ENCODE assay signal across 8 cellular contexts in the genomic region with DNA sequence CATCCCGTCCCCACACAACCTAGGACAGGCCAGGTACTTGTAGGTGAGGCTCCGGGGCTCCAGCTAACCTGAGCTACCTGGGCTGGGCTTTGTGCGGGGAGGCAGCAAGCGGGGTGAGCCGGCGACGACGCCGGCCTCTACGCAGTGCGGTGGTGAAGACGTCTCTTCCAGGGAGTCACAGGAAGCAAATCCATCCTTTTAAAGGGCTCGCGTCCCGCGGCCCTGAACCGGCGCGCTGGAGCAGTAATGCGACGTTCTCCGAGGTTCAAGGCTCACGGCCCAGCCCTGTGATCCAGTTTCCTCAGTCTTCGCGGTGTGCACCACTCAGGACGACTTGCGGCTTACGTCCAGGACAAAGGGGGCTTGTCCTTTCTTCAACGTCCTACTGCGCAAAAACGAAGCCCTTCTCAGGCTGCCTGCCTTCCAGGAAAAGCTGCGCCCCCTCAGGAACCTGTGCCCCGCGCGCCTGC. TPM values are rescaled to one million over a fixed set of nuclear protein-coding genes. Genes with fewer than 3 reads are reported as not detected.
DNase-seq lines count a peak whose midpoint lies in the region; ATAC-seq and TF ChIP-seq lines count a peak whose summit lies in the region.

No MANE protein-coding gene starts in this region.

- peaks cover 33% of the 10 kb centered on the region for H3K4me1 Mint-ChIP-seq in activated CD8-positive, alpha-beta T cell treated with anti-CD3 and anti-CD28 coated beads for 36 hours (ENCODE audit: low read depth)
- H3K4me1 Mint-ChIP-seq in endothelial cell (ENCODE audit: unreplicated experiment) = peaks cover 34% of the 10 kb centered on the region

- intact Hi-C loops in activated CD8-positive, alpha-beta T cell treated with anti-CD3 and anti-CD28 coated beads for 36 hours (cut with micrococcal nuclease) = loop anchor here (5.0 kb wide), 2 partner anchors 75 to 215 kb away; no protein-coding TSS in a partner anchor
- intact Hi-C loops in testis (cut with DNase I; ENCODE audit: low total_unique reads) = no loop called here

- no peak for TF ChIP-seq POLR2A in testis (IDR thresholded peaks at IDR 0.05)

- CTCF ChIA-PET in HEK293 (lab: Yijun Ruan, JAX) = interaction anchor here (0.7 kb wide), 1 partner anchor 1210 kb away, joined by 3 read pairs; no protein-coding TSS in a partner anchor
- CTCF ChIA-PET in activated CD8-positive, alpha-beta T cell treated with anti-CD3 and anti-CD28 coated beads for 36 hours (lab: Charles Lee) = interaction anchor here (1.5 kb wide), 1 partner anchor 215 kb away, joined by 3 read pairs; no protein-coding TSS in a partner anchor

- peak overlapping the region; percentile 43; the same call in 1 of the 2 replicates for H3K27ac ChIP-seq in HEK293 (ENCODE audit: extremely low read depth, low read depth, low read length)
- H3K27ac ChIP-seq in testis = peak overlapping the region; percentile 92 to 96

- peak overlapping the region; percentile 81 for H3K4me3 Mint-ChIP-seq in activated CD8-positive, alpha-beta T cell treated with anti-CD3 and anti-CD28 coated beads for 36 hours
- peak overlapping the region; percentile 95 for H3K4me3 Mint-ChIP-seq in endothelial cell (ENCODE audit: unreplicated experiment)

- no peaks in the 10 kb centered on the region for H3K27me3 Mint-ChIP-seq in activated CD8-positive, alpha-beta T cell treated with anti-CD3 and anti-CD28 coated beads for 36 hours
- H3K27me3 Mint-ChIP-seq in endothelial cell (ENCODE audit: unreplicated experiment) = peaks cover 15% of the 10 kb centered on the region

- POLR2A ChIA-PET in HEK293 (lab: Yijun Ruan, JAX) = interaction anchor here (0.6 to 1.1 kb wide), 2 partner anchors 147 to 311 kb away, joined by 4 to 6 read pairs; no protein-coding TSS in a partner anchor
- POLR2A ChIA-PET in activated CD8-positive, alpha-beta T cell treated with anti-CD3 and anti-CD28 coated beads for 36 hours (lab: Charles Lee) = no interaction called here

- 0 to 1% methylated on average over 28 to 35 of the region's 35 CpGs for WGBS in testis, 2 donors

- H3K36me3 Mint-ChIP-seq in activated CD8-positive, alpha-beta T cell treated with anti-CD3 and anti-CD28 coated beads for 36 hours (ENCODE audit: low read depth) = peaks cover 3% of the 10 kb centered on the region
- peaks cover 5% of the 10 kb centered on the region for H3K36me3 Mint-ChIP-seq in endothelial cell (ENCODE audit: low read depth, unreplicated experiment)

- no peaks in the 10 kb centered on the region for H3K27me3 ChIP-seq in mononuclear cell (ENCODE audit: insufficient read depth, low read length)
- no peaks in the 10 kb centered on the region for H3K27me3 ChIP-seq in testis

- no peaks in the 10 kb centered on the region for H3K9me3 Mint-ChIP-seq in activated CD8-positive, alpha-beta T cell treated with anti-CD3 and anti-CD28 coated beads for 36 hours
- no peaks in the 10 kb centered on the region for H3K9me3 Mint-ChIP-seq in endothelial cell (ENCODE audit: unreplicated experiment)

- peak overlapping the region; percentile 61 for H3K27ac Mint-ChIP-seq in activated CD8-positive, alpha-beta T cell treated with anti-CD3 and anti-CD28 coated beads for 36 hours
- H3K27ac Mint-ChIP-seq in endothelial cell (ENCODE audit: unreplicated experiment) = peak overlapping the region; percentile 84

- H3K9me3 ChIP-seq in HEK293 (ENCODE audit: control insufficient read depth, insufficient read depth, low read depth, low read length) (no peaks in the 10 kb centered on the region), mononuclear cell (ENCODE audit: low read depth, low read length) (no peaks in the 10 kb centered on the region), testis (no peaks in the 10 kb centered on the region)

- peaks cover 0 to 5% of the 10 kb centered on the region in 2 experiments; a peak in 1 of 3 replicates for H3K36me3 ChIP-seq in HEK293 (ENCODE audit: control insufficient read depth in 2 of 2, insufficient read depth in 1 of 2, low read length in 2 of 2)
- H3K36me3 ChIP-seq in testis (ENCODE audit: low read depth, missing control alignments) = no peaks in the 10 kb centered on the region

- TF ChIP-seq CTCF in HEK293 (tag by site-specific recombination; IDR thresholded peaks at IDR 0.05) = no peak
- no peak for TF ChIP-seq CTCF in activated CD8-positive, alpha-beta T cell treated with anti-CD3 and anti-CD28 coated beads for 36 hours (IDR thresholded peaks at IDR 0.05)
- no peak for TF ChIP-seq CTCF in endothelial cell (IDR thresholded peaks at IDR 0.05; ENCODE audit: unreplicated experiment)
- no peak for TF ChIP-seq CTCF in testis (IDR thresholded peaks at IDR 0.05)

- DNase-seq in DMS 273 (lab: John Stamatoyannopoulos, UW; ENCODE audit: unreplicated experiment) = peak; percentile 61
- no peak for DNase-seq in DMS 273 treated with DMSO at 0.1 percent for 48 hours (lab: John Stamatoyannopoulos, UW)
- peak; percentile 53 for DNase-seq in NCI-H2029 treated with DMSO at 0.1 percent for 48 hours (lab: John Stamatoyannopoulos, UW)
- no peak for DNase-seq in activated CD8-positive, alpha-beta T cell treated with anti-CD3 and anti-CD28 coated beads for 36 hours
- peak; percentile 32 for DNase-seq in endothelial cell (ENCODE audit: low spot score)
- peak; percentile 68 for DNase-seq in testis

- peak overlapping the region; percentile 72 for H3K4me3 ChIP-seq in HEK293 (ENCODE audit: low read depth, low read length)
- H3K4me3 ChIP-seq in mononuclear cell (ENCODE audit: low read length) = peak overlapping the region; percentile 63
- peak overlapping the region; percentile 88 to 94 for H3K4me3 ChIP-seq in testis

- peaks cover 9% of the 10 kb centered on the region; the same call in 1 of the 2 replicates for H3K4me1 ChIP-seq in HEK293 (ENCODE audit: control insufficient read depth, insufficient read depth, low read length)
- H3K4me1 ChIP-seq in mononuclear cell (ENCODE audit: insufficient read depth, low read length) = peaks cover 29% of the 10 kb centered on the region
- peaks cover 23% of the 10 kb centered on the region for H3K4me1 ChIP-seq in testis

- ATAC-seq in activated CD8-positive, alpha-beta T cell treated with anti-CD3 and anti-CD28 coated beads for 36 hours = peak; percentile 9

TF ChIP-seq in HEK293, 187 proteins besides CTCF, POLR2A, EP300 and RAD21 (continues in another document):
- TF ChIP-seq ZNF670 (tag by site-specific recombination; IDR thresholded peaks at IDR 0.05; ENCODE audit: low read depth) (no peak), ZBTB11 (tag by site-specific recombination; conservative IDR thresholded peaks at IDR 0.05; ENCODE audit: low read depth) (0 out of 2 replicates have a peak, but pooled peaks have one; percentile 14), ZSCAN30 (tag by site-specific recombination; IDR thresholded peaks at IDR 0.05) (no peak), KLF16 (tag by site-specific recombination; IDR thresholded peaks at IDR 0.05) (0 out of 2 replicates have a peak, but pooled peaks have one; percentile 13), ZNF280D (tag by site-specific recombination; IDR thresholded peaks at IDR 0.05) (no peak), ZNF530 (tag by site-specific recombination; IDR thresholded peaks at IDR 0.05; ENCODE audit: low read depth) (no peak)

RNA-seq across cellular contexts. Expression of gene SPIN1, which starts 0.5 kb away (rescaled TPM):
- total RNA-seq in activated CD8-positive, alpha-beta T cell treated with anti-CD3 and anti-CD28 coated beads for 36 hours = 10 to 100 TPM; 31.2 to 32.0 TPM
- total RNA-seq in endothelial cell (ENCODE audit: unreplicated experiment) (97.3 TPM), mononuclear cell (33.1 TPM), testis (100 to 1,000 TPM; 119 to 139 TPM)
- 93.7 TPM for polyA plus RNA-seq in testis (ENCODE audit: insufficient read depth, low read depth, low replicate concordance)

Comparison
In these comparisons a context has a peak if more than half of its experiments do, and no peak if none do; other contexts are left out.
1. DNase-seq: peak in DMS 273 (single experiment), NCI-H2029 treated with DMSO at 0.1 percent for 48 hours (single experiment), endothelial cell (single experiment) and testis (single experiment); none in DMS 273 treated with DMSO at 0.1 percent for 48 hours (single experiment) and activated CD8-positive, alpha-beta T cell treated with anti-CD3 and anti-CD28 coated beads for 36 hours (single experiment).
2. Peak in every context shown above with its lines, with median percentiles within 50 percentile points of each other: H3K4me3 ChIP-seq.